Comparison of ENCODE assay signal across 23 cellular contexts in the genomic region with DNA sequence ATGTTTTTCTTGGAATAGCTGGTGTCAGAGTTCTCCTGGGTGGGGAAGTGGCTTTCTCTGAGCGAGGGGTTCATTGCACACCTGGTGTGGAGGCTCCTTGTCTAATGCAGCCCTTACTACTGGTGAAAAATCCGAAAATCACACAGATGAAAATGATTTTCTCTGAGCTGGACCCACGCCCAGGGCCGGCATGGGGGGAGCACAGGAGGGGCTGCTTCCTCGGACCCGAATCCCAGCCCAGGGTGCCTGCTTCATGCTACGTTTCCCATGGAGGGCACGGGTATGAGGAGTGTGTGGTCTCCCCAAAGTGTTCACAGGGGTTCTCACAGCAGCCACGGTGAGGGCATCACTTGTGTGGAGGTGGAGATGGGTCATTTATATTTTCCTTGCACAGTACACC.
"Had no signal": no experiment of that assay in that cellular context is flagged by ENCODE, and none has a peak within 500 bp of the region (broad histone marks: within the 10 kb centered on the region; RNA-seq: fewer than 3 reads in every experiment).

No MANE protein-coding gene starts in this region.

- H3K27ac ChIP-seq: breast epithelium, dorsolateral prefrontal cortex, heart left ventricle, left lung, lower lobe of right lung, neutrophil, ovary, suprapubic skin, tibial artery, upper lobe of left lung had no signal

- H3K4me1 Mint-ChIP-seq: memory B cell had no signal

- H3K9me3 ChIP-seq: breast epithelium, heart left ventricle, left lung, lower lobe of right lung, neutrophil, ovary, suprapubic skin, upper lobe of left lung had no signal

- ATAC-seq: right cardiac atrium had no signal

- H3K4me3 ChIP-seq: breast epithelium, dorsolateral prefrontal cortex, heart left ventricle, left lung, lower lobe of right lung, ovary, smooth muscle cell, suprapubic skin, tibial artery, upper lobe of left lung had no signal

- H3K4me1 ChIP-seq: breast epithelium, left lung, lower lobe of right lung, tibial artery had no signal

- H3K9me3 Mint-ChIP-seq: memory B cell, mesothelial cell of epicardium had no signal

- H3K36me3 Mint-ChIP-seq: memory B cell, mesothelial cell of epicardium had no signal

- H3K4me3 Mint-ChIP-seq: memory B cell, mesothelial cell of epicardium, nephron progenitor cell had no signal

- H3K36me3 ChIP-seq: breast epithelium, heart left ventricle, left lung, lower lobe of right lung, neutrophil, ovary, suprapubic skin, tibial artery, upper lobe of left lung had no signal

- H3K27me3 ChIP-seq: breast epithelium, ovary, upper lobe of left lung had no signal

- DNase-seq: caudate nucleus; cortex of kidney; effector memory CD4-positive, alpha-beta T cell; foreskin melanocyte; heart left ventricle; hippocampal formation; kidney glomerular epithelial cell; left lung; ovary; right cardiac atrium; stimulated activated CD4-positive, alpha-beta T cell treated with anti-CD3 and anti-CD28 coated beads, Interleukin-4, amount 100 ng/mL, for 24 hours; stimulated activated naive CD4-positive, alpha-beta T cell had no signal

- H3K27ac Mint-ChIP-seq: memory B cell, mesothelial cell of epicardium had no signal
